Comparison of ENCODE assay signal across 25 cellular contexts in the genomic region with DNA sequence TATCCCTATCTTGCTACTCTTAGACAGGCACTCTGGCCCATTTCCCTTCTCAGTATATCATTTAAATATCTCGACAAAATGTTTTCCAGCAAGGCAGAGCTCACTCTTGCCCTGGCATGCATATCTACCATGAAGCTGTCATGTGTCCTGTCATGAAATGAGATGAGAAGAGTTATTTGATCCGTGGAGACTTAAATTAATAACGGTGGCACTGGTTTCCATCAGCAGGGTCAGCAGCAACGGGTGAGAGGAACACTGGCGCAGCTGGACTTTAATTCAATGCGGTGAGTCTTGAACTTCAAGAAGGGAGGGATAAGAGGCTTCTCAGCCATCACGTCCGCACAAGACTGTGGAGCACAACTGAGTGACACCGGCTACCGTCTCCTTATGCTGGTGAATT.
"Had no signal": no experiment of that assay in that cellular context is flagged by ENCODE, and none has a peak within 500 bp of the region (broad histone marks: within the 10 kb centered on the region; RNA-seq: fewer than 3 reads in every experiment).

No MANE protein-coding gene starts in this region.

- H3K9me3 ChIP-seq: neutrophil, pancreas, prostate gland, right lobe of liver, sigmoid colon, stomach, thoracic aorta, thyroid gland, tibial nerve, upper lobe of left lung, uterus had no signal

- H3K36me3 ChIP-seq: neutrophil, pancreas, prostate gland, right lobe of liver, sigmoid colon, stomach, thoracic aorta, thyroid gland, tibial nerve, upper lobe of left lung, uterus had no signal

- H3K27ac ChIP-seq: neutrophil, pancreas, prostate gland, right lobe of liver, sigmoid colon, stomach, thoracic aorta, thyroid gland, tibial nerve, upper lobe of left lung, uterus had no signal

- ATAC-seq: naive thymus-derived CD8-positive, alpha-beta T cell; natural killer cell treated with Interleukin-12 subunit alpha and Interleukin-12 subunit beta and Interleukin-15 and Interleukin-18, amount 100 ng/mL, for 72 hours; pancreas; right cardiac atrium; right lobe of liver; stimulated activated effector memory CD8-positive, alpha-beta T cell treated with anti-CD3 and anti-CD28 coated beads, Interleukin-12 subunit alpha, Interleukin-12 subunit beta, amount 100 ng/mL, for 72 hours; stimulated activated naive B cell treated with anti-CD40 and anti-IgM and Interleukin-4, amounts not matched to agents 10 μg/mL and 1 μg/mL and 100 μg/mL, for 72 hours had no signal

- FAIRE-seq: pancreas, small intestine had no signal

- H3K4me1 ChIP-seq: pancreas, prostate gland, right lobe of liver, sigmoid colon, stomach, thyroid gland, tibial nerve, upper lobe of left lung, uterus had no signal

- H3K4me3 ChIP-seq: pancreas, prostate gland, right lobe of liver, sigmoid colon, stomach, thoracic aorta, thyroid gland, tibial nerve, upper lobe of left lung, uterus had no signal

- DNase-seq: naive B cell; naive thymus-derived CD8-positive, alpha-beta T cell; nephron progenitor cell; nucleus accumbens; pancreas; right cardiac atrium; right lobe of liver; sigmoid colon; small intestine; stimulated activated CD4-positive, alpha-beta T cell treated with anti-CD3 and anti-CD28 coated beads, Interleukin-15, amount 100 ng/mL, for 24 hours; stimulated activated CD4-positive, alpha-beta T cell treated with anti-CD3 and anti-CD28 coated beads, Interleukin-2, amount 100 ng/mL, for 24 hours; stimulated activated CD4-positive, alpha-beta T cell treated with anti-CD3 and anti-CD28 coated beads, Interleukin-2, amount 100 ng/mL, for 48 hours; stimulated activated CD4-positive, alpha-beta T cell treated with anti-CD3 and anti-CD28 coated beads, Interleukin-4, amount 100 ng/mL, for 24 hours; stimulated activated naive B cell treated with anti-CD40 and anti-IgM and Interleukin-4, amounts not matched to agents 10 μg/mL and 1 μg/mL and 100 μg/mL, for 72 hours; stimulated activated naive CD4-positive, alpha-beta T cell treated with Interleukin-2 at 50 U/mL for 16 hours; stomach; thyroid gland; upper lobe of left lung; uterus had no signal

- H3K27me3 ChIP-seq: neutrophil, pancreas, right lobe of liver, sigmoid colon, stomach, thyroid gland, tibial nerve, upper lobe of left lung, uterus had no signal
